In genomic region chr1:117106478-117106877, GRCh38 we compare ENCODE assay signal across 1 cellular context.
TF ChIP-seq lines count a peak whose summit lies in the region.

No MANE protein-coding gene starts in this region.

TF ChIP-seq in K562, 482 proteins besides CTCF, POLR2A, EP300 and RAD21:
- TF ChIP-seq CEBPG (CRISPR knock-in tag; IDR thresholded peaks at IDR 0.05) (no peak), CEBPG (tag; conservative IDR thresholded peaks at IDR 0.05 in 1 of 2, IDR thresholded peaks at IDR 0.05 in 1 of 2) (peak in 1 of 2 experiments; percentile 84; a peak in 2 of 4 replicates), FOXA1 (IDR thresholded peaks at IDR 0.05; ENCODE audit: borderline replicate concordance) (no peak), BHLHE40 (IDR thresholded peaks at IDR 0.05; ENCODE audit: low read length) (no peak), ZKSCAN3 (CRISPR knock-in tag; IDR thresholded peaks at IDR 0.05) (no peak), TRIM24 (IDR thresholded peaks at IDR 0.05) (peak in 1 of 2 experiments; percentile 36; a peak in 1 of 4 replicates), CCNT2 (IDR thresholded peaks at IDR 0.05; ENCODE audit: borderline replicate concordance, extremely low read depth, insufficient read length, low read depth, low read length) (no peak), ZNF518B (CRISPR knock-in tag; IDR thresholded peaks at IDR 0.05) (no peak), JUND (IDR thresholded peaks at IDR 0.05; ENCODE audit: borderline replicate concordance, low read depth, low read length) (no peak), JUND (tag; IDR thresholded peaks at IDR 0.05; ENCODE audit: borderline replicate concordance, low read depth, low read length) (no peak), HDAC8 (tag; IDR thresholded peaks at IDR 0.05) (no peak), SMARCE1 (IDR thresholded peaks at IDR 0.05) (no peak), ATF2 (CRISPR knock-in tag; IDR thresholded peaks at IDR 0.05) (no peak), JUN (IDR thresholded peaks at IDR 0.05; ENCODE audit: borderline replicate concordance, low read depth, low read length) (no peak), JUN (CRISPR knock-in tag; IDR thresholded peaks at IDR 0.05; ENCODE audit: borderline replicate concordance) (no peak), ZHX1 (conservative IDR thresholded peaks at IDR 0.05; ENCODE audit: low read length) (no peak), FOXO4 (CRISPR knock-in tag; IDR thresholded peaks at IDR 0.05) (no peak), NELFE (IDR thresholded peaks at IDR 0.05; ENCODE audit: insufficient read depth, insufficient read length) (no peak), HDAC3 (IDR thresholded peaks at IDR 0.05; ENCODE audit: borderline replicate concordance, partially characterized antibody) (no peak)
